1 cellular context compared by ENCODE assay signal in the genomic region with DNA sequence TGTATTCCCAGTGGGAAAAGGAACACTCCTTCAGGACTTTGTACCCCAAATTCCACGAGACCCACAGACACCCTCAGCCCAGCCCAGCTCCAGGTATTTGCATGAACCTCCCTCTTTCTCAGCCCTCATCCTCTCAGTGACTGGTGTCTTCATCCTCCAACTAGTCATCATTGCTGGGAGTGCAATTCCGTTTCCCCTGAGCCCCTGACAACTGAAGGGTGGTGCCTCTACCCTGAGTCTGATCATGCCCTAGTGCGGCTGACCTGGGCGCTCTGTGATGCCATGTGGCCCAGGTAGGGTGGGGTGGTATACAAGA.
TF ChIP-seq lines count a peak whose summit lies in the region.

No MANE protein-coding gene starts in this region.

TF ChIP-seq in A549, 52 proteins besides CTCF, POLR2A, EP300 and RAD21 (continued from another document):
- TF ChIP-seq FOSB (CRISPR knock-in tag; IDR thresholded peaks at IDR 0.05) (no peak), RFX5 (IDR thresholded peaks at IDR 0.05) (no peak), RARB (CRISPR knock-in tag; IDR thresholded peaks at IDR 0.05) (no peak), FOXS1 (CRISPR knock-in tag; IDR thresholded peaks at IDR 0.05) (no peak), PHF8 (IDR thresholded peaks at IDR 0.05; ENCODE audit: borderline replicate concordance, low read depth) (no peak), CBX2 (IDR thresholded peaks at IDR 0.05; ENCODE audit: borderline replicate concordance, low read depth) (no peak), ZC3H11A (IDR thresholded peaks at IDR 0.05) (no peak), JUN (IDR thresholded peaks at IDR 0.05) (no peak), SMC3 (IDR thresholded peaks at IDR 0.05) (no peak)
- TF ChIP-seq, protein P1, sequence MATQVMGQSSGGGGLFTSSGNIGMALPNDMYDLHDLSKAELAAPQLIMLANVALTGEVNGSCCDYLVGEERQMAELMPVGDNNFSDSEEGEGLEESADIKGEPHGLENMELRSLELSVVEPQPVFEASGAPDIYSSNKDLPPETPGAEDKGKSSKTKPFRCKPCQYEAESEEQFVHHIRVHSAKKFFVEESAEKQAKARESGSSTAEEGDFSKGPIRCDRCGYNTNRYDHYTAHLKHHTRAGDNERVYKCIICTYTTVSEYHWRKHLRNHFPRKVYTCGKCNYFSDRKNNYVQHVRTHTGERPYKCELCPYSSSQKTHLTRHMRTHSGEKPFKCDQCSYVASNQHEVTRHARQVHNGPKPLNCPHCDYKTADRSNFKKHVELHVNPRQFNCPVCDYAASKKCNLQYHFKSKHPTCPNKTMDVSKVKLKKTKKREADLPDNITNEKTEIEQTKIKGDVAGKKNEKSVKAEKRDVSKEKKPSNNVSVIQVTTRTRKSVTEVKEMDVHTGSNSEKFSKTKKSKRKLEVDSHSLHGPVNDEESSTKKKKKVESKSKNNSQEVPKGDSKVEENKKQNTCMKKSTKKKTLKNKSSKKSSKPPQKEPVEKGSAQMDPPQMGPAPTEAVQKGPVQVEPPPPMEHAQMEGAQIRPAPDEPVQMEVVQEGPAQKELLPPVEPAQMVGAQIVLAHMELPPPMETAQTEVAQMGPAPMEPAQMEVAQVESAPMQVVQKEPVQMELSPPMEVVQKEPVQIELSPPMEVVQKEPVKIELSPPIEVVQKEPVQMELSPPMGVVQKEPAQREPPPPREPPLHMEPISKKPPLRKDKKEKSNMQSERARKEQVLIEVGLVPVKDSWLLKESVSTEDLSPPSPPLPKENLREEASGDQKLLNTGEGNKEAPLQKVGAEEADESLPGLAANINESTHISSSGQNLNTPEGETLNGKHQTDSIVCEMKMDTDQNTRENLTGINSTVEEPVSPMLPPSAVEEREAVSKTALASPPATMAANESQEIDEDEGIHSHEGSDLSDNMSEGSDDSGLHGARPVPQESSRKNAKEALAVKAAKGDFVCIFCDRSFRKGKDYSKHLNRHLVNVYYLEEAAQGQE (IDR thresholded peaks at IDR 0.05): no peak
- TF ChIP-seq, protein P2, sequence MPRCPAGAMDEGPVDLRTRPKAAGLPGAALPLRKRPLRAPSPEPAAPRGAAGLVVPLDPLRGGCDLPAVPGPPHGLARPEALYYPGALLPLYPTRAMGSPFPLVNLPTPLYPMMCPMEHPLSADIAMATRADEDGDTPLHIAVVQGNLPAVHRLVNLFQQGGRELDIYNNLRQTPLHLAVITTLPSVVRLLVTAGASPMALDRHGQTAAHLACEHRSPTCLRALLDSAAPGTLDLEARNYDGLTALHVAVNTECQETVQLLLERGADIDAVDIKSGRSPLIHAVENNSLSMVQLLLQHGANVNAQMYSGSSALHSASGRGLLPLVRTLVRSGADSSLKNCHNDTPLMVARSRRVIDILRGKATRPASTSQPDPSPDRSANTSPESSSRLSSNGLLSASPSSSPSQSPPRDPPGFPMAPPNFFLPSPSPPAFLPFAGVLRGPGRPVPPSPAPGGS (IDR thresholded peaks at IDR 0.05): no peak
